In genomic region chr1:155184351-155184811, GRCh38 we compare ENCODE assay signal across 20 cellular contexts. TPM values are rescaled to one million over a fixed set of nuclear protein-coding genes. Genes with fewer than 3 reads are reported as not detected.
DNase-seq lines count a peak whose midpoint lies in the region; ATAC-seq and TF ChIP-seq lines count a peak whose summit lies in the region.
"Had no signal": no experiment of that assay in that cellular context is flagged by ENCODE, and none has a peak within 500 bp of the region (broad histone marks: within the 10 kb centered on the region; RNA-seq: fewer than 3 reads in every experiment).

No MANE protein-coding gene starts in this region.

- peak overlapping the region; percentile 59 for H3K27ac Mint-ChIP-seq in chondrocyte (ENCODE audit: unreplicated experiment)
- H3K27ac Mint-ChIP-seq in activated T-cell treated with anti-CD3 and anti-CD28 coated beads, Interleukin-2, amount 50 U/mL, for 24 hours, result no peak overlapping the region
- H3K27ac Mint-ChIP-seq: activated CD8-positive, alpha-beta T cell treated with anti-CD3 and anti-CD28 coated beads, Interleukin-2, amount 10 ng/mL, durations not matched to agents 7 days and 5 days; activated naive CD4-positive, alpha-beta T cell treated with anti-CD3 and anti-CD28 coated beads for 36 hours had no signal

- no CpG with 5 or more reads among the region's 4 CpGs for WGBS in neuronal stem cell (ENCODE audit: extremely low coverage in 2 of 2, insufficient read length in 2 of 2, insufficient replicate concordance in 1 of 2), 2 donors

- H2BK5ac ChIP-seq in neuronal stem cell (ENCODE audit: low read length), result no peak overlapping the region

- no peaks in the 10 kb centered on the region for H3K9me3 Mint-ChIP-seq in chondrocyte (ENCODE audit: low read depth)
- H3K9me3 Mint-ChIP-seq in activated T-cell treated with anti-CD3 and anti-CD28 coated beads, Interleukin-2, amount 50 U/mL, for 24 hours, result no peaks in the 10 kb centered on the region
- H3K9me3 Mint-ChIP-seq: activated naive CD4-positive, alpha-beta T cell treated with anti-CD3 and anti-CD28 coated beads for 36 hours; activated T-cell treated with anti-CD3 and anti-CD28 coated beads, Interleukin-2, amount 50 U/mL, for 4 hours; type B pancreatic cell had no signal

- no peaks in the 10 kb centered on the region for H3K27me3 ChIP-seq in neuronal stem cell (ENCODE audit: control insufficient read depth in 3 of 3, insufficient read depth in 3 of 3, low read depth in 1 of 3, low read length in 3 of 3)
- H3K27me3 ChIP-seq: neutrophil had no signal

- no peaks in the 10 kb centered on the region for H3K27me3 Mint-ChIP-seq in chondrocyte (ENCODE audit: low read depth)
- no peaks in the 10 kb centered on the region for H3K27me3 Mint-ChIP-seq in activated T-cell treated with anti-CD3 and anti-CD28 coated beads, Interleukin-2, amount 50 U/mL, for 24 hours
- H3K27me3 Mint-ChIP-seq: type B pancreatic cell had no signal

- no peak overlapping the region for H2BK15ac ChIP-seq in neuronal stem cell (ENCODE audit: low read length)

- H3K9me3 ChIP-seq in neuronal stem cell (replicated peaks in 1 of 2; ENCODE audit: control insufficient read depth in 2 of 2, insufficient read depth in 1 of 2, low read depth in 1 of 2, low read length in 2 of 2), result no peaks in the 10 kb centered on the region
- H3K9me3 ChIP-seq: mucosa of descending colon, neutrophil had no signal

- no peak overlapping the region for H2BK120ac ChIP-seq in neuronal stem cell (ENCODE audit: low read depth, low read length)

- H4K8ac ChIP-seq in neuronal stem cell (ENCODE audit: low read depth, low read length), result no peak overlapping the region

- H3K4ac ChIP-seq in neuronal stem cell (ENCODE audit: low read length), result no peak overlapping the region

- H2AK5ac ChIP-seq in neuronal stem cell (ENCODE audit: low read depth, low read length), result no peak overlapping the region

- peak overlapping the region; percentile 56 for H3K14ac ChIP-seq in neuronal stem cell (ENCODE audit: low read length)

- no peak overlapping the region for H3K4me2 ChIP-seq in neuronal stem cell (ENCODE audit: insufficient read depth, low read length, poor library complexity, severe bottlenecking)

- H2AFZ ChIP-seq in neuronal stem cell (ENCODE audit: low read length), result no peak overlapping the region

- TF ChIP-seq POLR2A in GM18505 (IDR thresholded peaks at IDR 0.05; ENCODE audit: borderline replicate concordance, extremely low read depth, insufficient read depth, insufficient read length), result no peak

- H3K18ac ChIP-seq in neuronal stem cell (ENCODE audit: low read length), result peak overlapping the region; percentile 28

- no peak for TF ChIP-seq CTCF in chondrocyte (IDR thresholded peaks at IDR 0.05)

- H3K36me3 ChIP-seq in neuronal stem cell (replicated peaks in 1 of 2; ENCODE audit: control insufficient read depth in 2 of 2, insufficient read depth in 2 of 2, low read length in 2 of 2), result peaks cover 12 to 21% of the 10 kb centered on the region in 2 donors
- H3K36me3 ChIP-seq: neutrophil had no signal

- no peak overlapping the region for H4K91ac ChIP-seq in neuronal stem cell (ENCODE audit: low read depth, low read length, poor library complexity)

- intact Hi-C loops in left ventricle myocardium superior (cut with micrococcal nuclease), result no loop called here
- intact Hi-C loops in Right ventricle myocardium superior (cut with DNase I), result no loop called here

- peaks cover 0 to 2% of the 10 kb centered on the region in 2 donors for H3K4me1 ChIP-seq in neuronal stem cell (ENCODE audit: control insufficient read depth in 2 of 2, insufficient read depth in 1 of 2, low read depth in 1 of 2, low read length in 2 of 2)

- peaks cover 9% of the 10 kb centered on the region for H3K4me1 Mint-ChIP-seq in chondrocyte (ENCODE audit: low read depth)
- peaks cover 4% of the 10 kb centered on the region for H3K4me1 Mint-ChIP-seq in activated T-cell treated with anti-CD3 and anti-CD28 coated beads, Interleukin-2, amount 50 U/mL, for 24 hours (ENCODE audit: low read depth)

- H3K79me1 ChIP-seq in neuronal stem cell (ENCODE audit: low read depth, low read length), result peaks cover 6% of the 10 kb centered on the region

- no peak overlapping the region for H2BK12ac ChIP-seq in neuronal stem cell (ENCODE audit: low read length)

- H3K36me3 Mint-ChIP-seq in chondrocyte (ENCODE audit: low read depth), result peaks cover 13% of the 10 kb centered on the region
- peaks cover 26% of the 10 kb centered on the region for H3K36me3 Mint-ChIP-seq in activated T-cell treated with anti-CD3 and anti-CD28 coated beads, Interleukin-2, amount 50 U/mL, for 24 hours (ENCODE audit: low read depth)
- H3K36me3 Mint-ChIP-seq: type B pancreatic cell had no signal

- peak overlapping the region; percentile 89 for H3K23ac ChIP-seq in neuronal stem cell (ENCODE audit: low read depth, low read length, poor library complexity)

- ATAC-seq in left ventricle myocardium superior (no peak), Right ventricle myocardium superior (ENCODE audit: poor library complexity) (no peak), GM18505 (IDR thresholded peaks at IDR 0.05; ENCODE audit: unreplicated experiment) (no peak)
- ATAC-seq: activated CD8-positive, alpha-beta T cell treated with anti-CD3 and anti-CD28 coated beads, Interleukin-2, amount 10 ng/mL, durations not matched to agents 7 days and 5 days; activated T-cell treated with anti-CD3 and anti-CD28 coated beads, Interleukin-2, amount 50 U/mL, for 4 hours had no signal

- H3K4me3 ChIP-seq in neuronal stem cell (ENCODE audit: low read length in 2 of 2), result no peak overlapping the region
- H3K4me3 ChIP-seq: mucosa of descending colon had no signal

- peak; percentile 21 for DNase-seq in left ventricle myocardium superior
- DNase-seq in Right ventricle myocardium superior, result no peak
- DNase-seq in chondrocyte (ENCODE audit: low spot score), result peak; percentile 54
- no peak for DNase-seq in neuronal stem cell (ENCODE audit: low spot score)
- DNase-seq in DMS 273 treated with DMSO at 0.1 percent for 48 hours (lab: John Stamatoyannopoulos, UW), result no peak
- DNase-seq in activated T-cell treated with anti-CD3 and anti-CD28 coated beads, Interleukin-2, amount 50 U/mL, for 24 hours, result no peak
- DNase-seq in RKO (ENCODE audit: low spot score), result no peak
- DNase-seq: activated CD4-positive, alpha-beta T cell treated with anti-CD3 and anti-CD28 coated beads for 1 hour; activated CD8-positive, alpha-beta T cell treated with anti-CD3 and anti-CD28 coated beads, Interleukin-2, amount 10 ng/mL, durations not matched to agents 7 days and 5 days; activated naive CD4-positive, alpha-beta T cell treated with anti-CD3 and anti-CD28 coated beads for 36 hours; activated T-cell treated with anti-CD3 and anti-CD28 coated beads, Interleukin-2, amount 50 U/mL, for 4 hours; foreskin fibroblast; KBM-7; NCI-H748 treated with DMSO at 0.1 percent for 48 hours; retina; stimulated activated CD4-positive, alpha-beta T cell treated with anti-CD3 and anti-CD28 coated beads, Interleukin-12 subunit alpha, Interleukin-12 subunit beta, amount 100 ng/mL, for 4 hours had no signal

- peak overlapping the region; percentile 81 for H3K9ac ChIP-seq in neuronal stem cell (ENCODE audit: low read depth, low read length, poor library complexity)

- H3K27ac ChIP-seq in neuronal stem cell (replicated peaks; ENCODE audit: low read length), result no peak overlapping the region
- H3K27ac ChIP-seq: neutrophil had no signal

- no peak overlapping the region for H3K4me3 Mint-ChIP-seq in chondrocyte (ENCODE audit: unreplicated experiment)
- H3K4me3 Mint-ChIP-seq in activated T-cell treated with anti-CD3 and anti-CD28 coated beads, Interleukin-2, amount 50 U/mL, for 24 hours, result no peak overlapping the region
- H3K4me3 Mint-ChIP-seq: activated CD8-positive, alpha-beta T cell treated with anti-CD3 and anti-CD28 coated beads, Interleukin-2, amount 10 ng/mL, durations not matched to agents 7 days and 5 days; activated naive CD4-positive, alpha-beta T cell treated with anti-CD3 and anti-CD28 coated beads for 36 hours; activated T-cell treated with anti-CD3 and anti-CD28 coated beads, Interleukin-2, amount 50 U/mL, for 4 hours; type B pancreatic cell had no signal

RNA-seq across cellular contexts. Expression of gene TRIM46, which starts 10.7 kb away (rescaled TPM):
- total RNA-seq in left ventricle myocardium superior, result 0.22 TPM
- 0.08 TPM for total RNA-seq in Right ventricle myocardium superior
- total RNA-seq in chondrocyte, result 9.6 to 10.7 TPM (median 9.7 TPM) in 3 replicates
- polyA plus RNA-seq in neuronal stem cell (2013, experiment 1 of 2), result 7.5 TPM
- polyA plus RNA-seq in neuronal stem cell (2013, experiment 2 of 2), result 7.4 TPM

RNA-seq across cellular contexts. Expression of gene KRTCAP2, which starts 11.3 kb away (rescaled TPM):
- total RNA-seq in left ventricle myocardium superior (134 TPM), Right ventricle myocardium superior (121 TPM), chondrocyte (159 to 202 TPM (median 174 TPM) in 3 replicates)
- polyA plus RNA-seq in neuronal stem cell (2013, experiment 1 of 2), result 210 TPM
- polyA plus RNA-seq in neuronal stem cell (2013, experiment 2 of 2), result 197 TPM

RNA-seq across cellular contexts. Expression of gene THBS3, which starts 23.3 kb away (rescaled TPM):
- total RNA-seq in left ventricle myocardium superior (6.3 TPM), Right ventricle myocardium superior (5.8 TPM), chondrocyte (112 to 127 TPM (median 118 TPM) in 3 replicates)
- 25.0 TPM for polyA plus RNA-seq in neuronal stem cell (2013, experiment 1 of 2)
- polyA plus RNA-seq in neuronal stem cell (2013, experiment 2 of 2), result 25.1 TPM

RNA-seq across cellular contexts. Expression of gene MTX1, which starts 24.1 kb away (rescaled TPM):
- 14.1 TPM for total RNA-seq in left ventricle myocardium superior
- 16.4 TPM for total RNA-seq in Right ventricle myocardium superior
- 28.2 to 49.1 TPM (median 29.8 TPM) in 3 replicates for total RNA-seq in chondrocyte
- 28.8 TPM for polyA plus RNA-seq in neuronal stem cell (2013, experiment 1 of 2)
- 29.5 TPM for polyA plus RNA-seq in neuronal stem cell (2013, experiment 2 of 2)

RNA-seq across cellular contexts. Expression of gene DPM3, which starts 44.0 kb away (rescaled TPM):
- total RNA-seq in left ventricle myocardium superior (52.4 TPM), Right ventricle myocardium superior (49.4 TPM), chondrocyte (41.3 to 73.3 TPM (median 48.9 TPM) in 3 replicates)
- polyA plus RNA-seq in neuronal stem cell (2013, experiment 1 of 2), result 309 TPM
- polyA plus RNA-seq in neuronal stem cell (2013, experiment 2 of 2), result 297 TPM

Comparison
In these comparisons a context has a peak if more than half of its experiments do, and no peak if none do; other contexts are left out.
1. DNase-seq: peak in left ventricle myocardium superior (single experiment) and chondrocyte (single experiment); none in Right ventricle myocardium superior (single experiment), neuronal stem cell (single experiment), DMS 273 treated with DMSO at 0.1 percent for 48 hours (single experiment), activated T-cell treated with anti-CD3 and anti-CD28 coated beads, Interleukin-2, amount 50 U/mL, for 24 hours (single experiment) and RKO (single experiment).
2. RNA of gene THBS3, which starts 23.3 kb away (total RNA-seq): 112 to 127 TPM in chondrocyte; 6.3 TPM in left ventricle myocardium superior (single experiment) and 5.8 TPM in Right ventricle myocardium superior (single experiment); every median in the first group is over 10 times any median in the second.